In the genomic region with DNA sequence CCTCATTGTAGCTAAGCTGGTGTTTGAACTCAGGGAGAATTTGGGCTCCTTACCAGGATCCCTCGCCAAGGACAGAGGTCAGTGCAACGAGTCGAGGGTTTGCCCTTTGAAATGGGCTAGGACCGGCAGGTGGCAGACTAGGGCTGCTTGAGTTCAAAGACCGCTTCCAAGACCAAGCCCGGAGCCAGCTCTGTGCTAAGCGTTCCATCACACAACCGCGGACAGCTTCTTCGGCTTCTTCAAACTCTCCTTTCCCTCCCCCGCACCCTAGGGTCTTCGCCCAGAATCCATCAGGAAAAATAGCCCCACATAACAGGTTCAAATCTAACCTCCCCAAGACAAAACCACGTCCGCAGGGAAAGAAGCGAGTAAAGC, we compare ENCODE assay signal across 8 cellular contexts.
DNase-seq lines count a peak whose midpoint lies in the region; ATAC-seq lines count a peak whose summit lies in the region.

No MANE protein-coding gene starts in this region.

- ATAC-seq in GM19035 (IDR thresholded peaks at IDR 0.05; ENCODE audit: unreplicated experiment) (peak; percentile 83), HG03521 (IDR thresholded peaks at IDR 0.05; ENCODE audit: unreplicated experiment) (peak; percentile 70)

- H3K9me3 ChIP-seq in NT2/D1 (ENCODE audit: insufficient read depth, low read length): no peaks in the 10 kb centered on the region

- peak; percentile 89 for DNase-seq in Ammon's horn (ENCODE audit: low spot score)
- DNase-seq in NT2/D1 (ENCODE audit: low read depth, low spot score): peak; percentile 78
- peak; percentile 67 for DNase-seq in activated CD8-positive, alpha-beta memory T cell treated with anti-CD3 and anti-CD28 coated beads, Interleukin-2, amount 50 U/mL, for 4 hours
- DNase-seq in epithelial cell of prostate (ENCODE audit: low read depth, low spot score): peak; percentile 18
- peak; percentile 83 for DNase-seq in midbrain (lab: John Stamatoyannopoulos, UW)
- DNase-seq in stimulated activated CD8-positive, alpha-beta memory T cell treated with anti-CD3 and anti-CD28 coated beads, Interleukin-2, amount 100 ng/mL, for 1 hour (ENCODE audit: low read depth in 2 of 2): peak; percentile 41 to 42

- no peaks in the 10 kb centered on the region for H3K27me3 ChIP-seq in NT2/D1 (ENCODE audit: insufficient read depth, insufficient read length)

- peak overlapping the region; percentile 19 for H3K27ac ChIP-seq in epithelial cell of prostate

- H3K36me3 ChIP-seq in NT2/D1 (ENCODE audit: insufficient read depth, insufficient read length, low read length): no peaks in the 10 kb centered on the region

- H3K9ac ChIP-seq in NT2/D1 (ENCODE audit: insufficient read length, low read depth): peak overlapping the region; percentile 23

- peaks cover 2% of the 10 kb centered on the region for H3K4me1 ChIP-seq in NT2/D1 (ENCODE audit: insufficient read depth, insufficient read length)

- H3K4me3 ChIP-seq in NT2/D1 (ENCODE audit: insufficient read length, low read depth): peak overlapping the region; percentile 34

Comparison
In these comparisons a context has a peak if more than half of its experiments do, and no peak if none do; other contexts are left out.
1. Peak in every context shown above with its lines: DNase-seq, ATAC-seq, H3K4me3 ChIP-seq and H3K27ac ChIP-seq.
2. DNase-seq: peak in every context shown above with its lines; median percentile 89 in Ammon's horn; 83 in midbrain; 78 in NT2/D1; 67 in activated CD8-positive, alpha-beta memory T cell treated with anti-CD3 and anti-CD28 coated beads, Interleukin-2, amount 50 U/mL, for 4 hours; 42 in stimulated activated CD8-positive, alpha-beta memory T cell treated with anti-CD3 and anti-CD28 coated beads, Interleukin-2, amount 100 ng/mL, for 1 hour; 18 in epithelial cell of prostate.